ENCODE assay signal across 2 cellular contexts in the genomic region with DNA sequence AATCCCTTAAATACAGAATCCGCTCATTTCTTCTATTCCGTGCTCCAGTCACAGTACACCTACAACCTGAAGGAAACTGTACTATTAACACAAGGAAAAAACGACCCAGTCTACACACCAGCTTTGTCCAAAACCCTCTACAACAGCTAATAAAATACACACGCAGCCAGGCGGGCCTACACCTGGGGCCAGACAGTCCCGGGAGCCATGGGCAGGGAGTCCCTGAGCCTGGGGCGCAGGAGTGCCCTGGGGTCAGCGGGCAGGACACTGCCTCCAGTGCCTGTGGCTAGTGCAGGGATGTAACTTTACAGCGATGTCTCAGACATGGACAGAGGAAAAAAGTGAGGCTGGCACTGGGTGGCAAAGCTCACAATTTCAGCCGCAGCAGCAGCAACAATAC.
TF ChIP-seq lines count a peak whose summit lies in the region.

No MANE protein-coding gene starts in this region.

TF ChIP-seq in SK-N-SH, 30 proteins besides CTCF, POLR2A, EP300 and RAD21 (continued from another document):
- TF ChIP-seq, protein P1, sequence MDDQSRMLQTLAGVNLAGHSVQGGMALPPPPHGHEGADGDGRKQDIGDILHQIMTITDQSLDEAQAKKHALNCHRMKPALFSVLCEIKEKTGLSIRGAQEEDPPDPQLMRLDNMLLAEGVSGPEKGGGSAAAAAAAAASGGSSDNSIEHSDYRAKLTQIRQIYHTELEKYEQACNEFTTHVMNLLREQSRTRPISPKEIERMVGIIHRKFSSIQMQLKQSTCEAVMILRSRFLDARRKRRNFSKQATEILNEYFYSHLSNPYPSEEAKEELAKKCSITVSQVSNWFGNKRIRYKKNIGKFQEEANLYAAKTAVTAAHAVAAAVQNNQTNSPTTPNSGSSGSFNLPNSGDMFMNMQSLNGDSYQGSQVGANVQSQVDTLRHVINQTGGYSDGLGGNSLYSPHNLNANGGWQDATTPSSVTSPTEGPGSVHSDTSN (IDR thresholded peaks at IDR 0.05): no peak
- no peak for TF ChIP-seq TAF1 (IDR thresholded peaks at IDR 0.05; ENCODE audit: borderline replicate concordance, low read depth, low read length)
- TF ChIP-seq REST (IDR thresholded peaks at IDR 0.05; ENCODE audit: low read depth, low read length): no peak
- TF ChIP-seq ELF1 (IDR thresholded peaks at IDR 0.05): no peak
- TF ChIP-seq SMC3 (IDR thresholded peaks at IDR 0.05; ENCODE audit: low read depth, low read length): no peak
- no peak for TF ChIP-seq GATA2 (CRISPR knock-in tag; IDR thresholded peaks at IDR 0.05)
- no peak for TF ChIP-seq CHD2 (IDR thresholded peaks at IDR 0.05; ENCODE audit: low read length, partially characterized antibody)
- TF ChIP-seq EZH2phosphoT487 (IDR thresholded peaks at IDR 0.05; ENCODE audit: borderline replicate concordance, low read depth): no peak
- TF ChIP-seq, protein P2, sequence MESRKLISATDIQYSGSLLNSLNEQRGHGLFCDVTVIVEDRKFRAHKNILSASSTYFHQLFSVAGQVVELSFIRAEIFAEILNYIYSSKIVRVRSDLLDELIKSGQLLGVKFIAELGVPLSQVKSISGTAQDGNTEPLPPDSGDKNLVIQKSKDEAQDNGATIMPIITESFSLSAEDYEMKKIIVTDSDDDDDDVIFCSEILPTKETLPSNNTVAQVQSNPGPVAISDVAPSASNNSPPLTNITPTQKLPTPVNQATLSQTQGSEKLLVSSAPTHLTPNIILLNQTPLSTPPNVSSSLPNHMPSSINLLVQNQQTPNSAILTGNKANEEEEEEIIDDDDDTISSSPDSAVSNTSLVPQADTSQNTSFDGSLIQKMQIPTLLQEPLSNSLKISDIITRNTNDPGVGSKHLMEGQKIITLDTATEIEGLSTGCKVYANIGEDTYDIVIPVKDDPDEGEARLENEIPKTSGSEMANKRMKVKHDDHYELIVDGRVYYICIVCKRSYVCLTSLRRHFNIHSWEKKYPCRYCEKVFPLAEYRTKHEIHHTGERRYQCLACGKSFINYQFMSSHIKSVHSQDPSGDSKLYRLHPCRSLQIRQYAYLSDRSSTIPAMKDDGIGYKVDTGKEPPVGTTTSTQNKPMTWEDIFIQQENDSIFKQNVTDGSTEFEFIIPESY (IDR thresholded peaks at IDR 0.05; ENCODE audit: borderline replicate concordance, low read depth): no peak
- no peak for TF ChIP-seq JUND (IDR thresholded peaks at IDR 0.05)
- no peak for TF ChIP-seq FOXM1 (IDR thresholded peaks at IDR 0.05; ENCODE audit: low read depth)
- TF ChIP-seq MEF2A (IDR thresholded peaks at IDR 0.05; ENCODE audit: borderline replicate concordance, low read depth): no peak

TF ChIP-seq in SK-N-SH treated with all-trans-retinoic acid at 6 μM for 48 hours, 23 proteins besides CTCF, POLR2A, EP300 and RAD21 (continued from another document):
- no peak for TF ChIP-seq PATZ1 (CRISPR knock-in tag; IDR thresholded peaks at IDR 0.05; ENCODE audit: borderline replicate concordance)
- no peak for TF ChIP-seq PPARA (CRISPR knock-in tag; IDR thresholded peaks at IDR 0.05; ENCODE audit: borderline replicate concordance)
- TF ChIP-seq BACH2 (CRISPR knock-in tag; IDR thresholded peaks at IDR 0.05; ENCODE audit: borderline replicate concordance): no peak
- no peak for TF ChIP-seq ESRRG (CRISPR knock-in tag; IDR thresholded peaks at IDR 0.05)
- no peak for TF ChIP-seq SNAI2 (CRISPR knock-in tag; IDR thresholded peaks at IDR 0.05)
- no peak for TF ChIP-seq ARNTL (CRISPR knock-in tag; IDR thresholded peaks at IDR 0.05; ENCODE audit: borderline replicate concordance, low read depth)
- TF ChIP-seq ZFP30 (CRISPR knock-in tag; IDR thresholded peaks at IDR 0.05): no peak
TF ChIP-seq in SK-N-SH treated with all-trans-retinoic acid at 6 μM for 48 hours: peak in this region for 0.
